2 cellular contexts compared by ENCODE assay signal in genomic region chr17:82043507-82043906, GRCh38.
TF ChIP-seq lines count a peak whose summit lies in the region.

No MANE protein-coding gene starts in this region.

TF ChIP-seq in HEK293, 187 proteins besides CTCF, POLR2A, EP300 and RAD21:
- TF ChIP-seq ZIC2 (tag by site-specific recombination; IDR thresholded peaks at IDR 0.05) (peak; percentile 64), ELK4 (IDR thresholded peaks at IDR 0.05; ENCODE audit: borderline replicate concordance, low read depth, low read length) (no peak), BCL6B (tag by site-specific recombination; IDR thresholded peaks at IDR 0.05) (no peak), PRDM1 (tag by site-specific recombination; IDR thresholded peaks at IDR 0.05) (no peak), ZNF155 (tag by site-specific recombination; IDR thresholded peaks at IDR 0.05) (no peak), ZBTB1 (tag by site-specific recombination; IDR thresholded peaks at IDR 0.05) (no peak), ZNF311 (tag by site-specific recombination; IDR thresholded peaks at IDR 0.05; ENCODE audit: borderline replicate concordance) (no peak), HOXA7 (CRISPR knock-in tag; IDR thresholded peaks at IDR 0.05; ENCODE audit: borderline replicate concordance) (no peak)

TF ChIP-seq in H1, 55 proteins besides CTCF, POLR2A, EP300 and RAD21:
- TF ChIP-seq CTBP2 (IDR thresholded peaks at IDR 0.05; ENCODE audit: borderline replicate concordance, insufficient read depth, insufficient read length, low read length) = no peak
- no peak for TF ChIP-seq E2F6 (IDR thresholded peaks at IDR 0.05)
- TF ChIP-seq, protein P1, sequence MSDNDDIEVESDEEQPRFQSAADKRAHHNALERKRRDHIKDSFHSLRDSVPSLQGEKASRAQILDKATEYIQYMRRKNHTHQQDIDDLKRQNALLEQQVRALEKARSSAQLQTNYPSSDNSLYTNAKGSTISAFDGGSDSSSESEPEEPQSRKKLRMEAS (IDR thresholded peaks at IDR 0.05) = no peak
- no peak for TF ChIP-seq TCF12 (IDR thresholded peaks at IDR 0.05; ENCODE audit: low read depth, low read length)
- TF ChIP-seq RBBP5 (IDR thresholded peaks at IDR 0.05; ENCODE audit: borderline replicate concordance, low read depth, low read length) = no peak
- TF ChIP-seq CBX8 (IDR thresholded peaks at IDR 0.05; ENCODE audit: borderline replicate concordance, low read depth, low read length) = no peak
- no peak for TF ChIP-seq KDM4A (IDR thresholded peaks at IDR 0.05; ENCODE audit: low read depth, low read length, severe bottlenecking)
- TF ChIP-seq GTF2F1 (IDR thresholded peaks at IDR 0.05; ENCODE audit: borderline replicate concordance, low read depth, low read length) = no peak
- no peak for TF ChIP-seq BACH1 (IDR thresholded peaks at IDR 0.05; ENCODE audit: low read length)
